Comparison of ENCODE assay signal across 28 cellular contexts in genomic region chr16:85783441-85783840, GRCh38. TPM values are rescaled to one million over a fixed set of nuclear protein-coding genes. Genes with fewer than 3 reads are reported as not detected.
DNase-seq lines count a peak whose midpoint lies in the region; ATAC-seq and TF ChIP-seq lines count a peak whose summit lies in the region.
"Had no signal": no experiment of that assay in that cellular context is flagged by ENCODE, and none has a peak within 500 bp of the region (broad histone marks: within the 10 kb centered on the region; RNA-seq: fewer than 3 reads in every experiment).

No MANE protein-coding gene starts in this region.

- H3K27ac Mint-ChIP-seq in activated naive CD4-positive, alpha-beta T cell treated with anti-CD3 and anti-CD28 coated beads, Interleukin-2, amount 50 U/mL, for 24 hours, result peak overlapping the region; percentile 61
- H3K27ac Mint-ChIP-seq in endothelial cell (ENCODE audit: unreplicated experiment), result peak overlapping the region; percentile 25
- peak overlapping the region; percentile 23 for H3K27ac Mint-ChIP-seq in stimulated activated memory B cell treated with anti-CD40 and anti-IgM and Interleukin-4, amounts not matched to agents 10 μg/mL and 1 μg/mL and 100 μg/mL, for 72 hours

- peaks cover 11% of the 10 kb centered on the region for H3K4me1 Mint-ChIP-seq in activated naive CD4-positive, alpha-beta T cell treated with anti-CD3 and anti-CD28 coated beads, Interleukin-2, amount 50 U/mL, for 24 hours
- peaks cover 9% of the 10 kb centered on the region for H3K4me1 Mint-ChIP-seq in endothelial cell (ENCODE audit: unreplicated experiment)
- peaks cover 9% of the 10 kb centered on the region for H3K4me1 Mint-ChIP-seq in stimulated activated memory B cell treated with anti-CD40 and anti-IgM and Interleukin-4, amounts not matched to agents 10 μg/mL and 1 μg/mL and 100 μg/mL, for 72 hours

- no peak for TF ChIP-seq CTCF in endothelial cell (IDR thresholded peaks at IDR 0.05; ENCODE audit: unreplicated experiment)

- H3K36me3 Mint-ChIP-seq in activated naive CD4-positive, alpha-beta T cell treated with anti-CD3 and anti-CD28 coated beads, Interleukin-2, amount 50 U/mL, for 24 hours, result peaks cover 14% of the 10 kb centered on the region
- peaks cover 45% of the 10 kb centered on the region for H3K36me3 Mint-ChIP-seq in endothelial cell (ENCODE audit: low read depth, unreplicated experiment)
- peaks cover 71% of the 10 kb centered on the region for H3K36me3 Mint-ChIP-seq in stimulated activated memory B cell treated with anti-CD40 and anti-IgM and Interleukin-4, amounts not matched to agents 10 μg/mL and 1 μg/mL and 100 μg/mL, for 72 hours

- DNase-seq in activated naive CD4-positive, alpha-beta T cell treated with Interleukin-2 at 50 U/mL for 16 hours, result no peak
- peak; percentile 19 for DNase-seq in NAMALWA (ENCODE audit: low spot score)
- DNase-seq in endothelial cell (ENCODE audit: low spot score), result no peak
- DNase-seq in GDM1 (lab: John Stamatoyannopoulos, UW), result no peak
- DNase-seq: ACHN; activated CD4-positive, alpha-beta T cell treated with anti-CD3 and anti-CD28 coated beads for 4 hours; activated naive CD4-positive, alpha-beta T cell; activated T-cell treated with anti-CD3 and anti-CD28 coated beads, Interleukin-2, amount 50 U/mL, for 48 hours; BE2C; brain microvascular endothelial cell; esophagus squamous epithelium; foreskin keratinocyte; heart left ventricle; islet precursor cell; Kasumi-1; left ventricle myocardium inferior; NCI-H1436 treated with DMSO at 0.1 percent for 48 hours; NCI-H2081 treated with DMSO at 0.1 percent for 48 hours; NCI-H345; NCI-H748 treated with DMSO at 0.1 percent for 48 hours; ovary; retina; small intestine; stimulated activated naive CD8-positive, alpha-beta T cell treated with anti-CD3 and anti-CD28 coated beads, Interleukin-15, amount 100 ng/mL, for 72 hours had no signal

- no peak overlapping the region for H3K4me3 Mint-ChIP-seq in activated naive CD4-positive, alpha-beta T cell treated with anti-CD3 and anti-CD28 coated beads, Interleukin-2, amount 50 U/mL, for 24 hours
- H3K4me3 Mint-ChIP-seq in endothelial cell (ENCODE audit: unreplicated experiment), result peak overlapping the region; percentile 44
- H3K4me3 Mint-ChIP-seq in stimulated activated memory B cell treated with anti-CD40 and anti-IgM and Interleukin-4, amounts not matched to agents 10 μg/mL and 1 μg/mL and 100 μg/mL, for 72 hours, result no peak overlapping the region
- H3K4me3 Mint-ChIP-seq: stimulated activated naive CD8-positive, alpha-beta T cell treated with anti-CD3 and anti-CD28 coated beads, Interleukin-15, amount 100 ng/mL, for 72 hours had no signal

- no peaks in the 10 kb centered on the region for H3K9me3 Mint-ChIP-seq in activated naive CD4-positive, alpha-beta T cell treated with anti-CD3 and anti-CD28 coated beads, Interleukin-2, amount 50 U/mL, for 24 hours
- no peaks in the 10 kb centered on the region for H3K9me3 Mint-ChIP-seq in endothelial cell (ENCODE audit: unreplicated experiment)
- no peaks in the 10 kb centered on the region for H3K9me3 Mint-ChIP-seq in stimulated activated memory B cell treated with anti-CD40 and anti-IgM and Interleukin-4, amounts not matched to agents 10 μg/mL and 1 μg/mL and 100 μg/mL, for 72 hours
- H3K9me3 Mint-ChIP-seq: stimulated activated naive CD8-positive, alpha-beta T cell treated with anti-CD3 and anti-CD28 coated beads, Interleukin-15, amount 100 ng/mL, for 72 hours had no signal

- ATAC-seq in stimulated activated memory B cell treated with anti-CD40 and anti-IgM and Interleukin-4, amounts not matched to agents 10 μg/mL and 1 μg/mL and 100 μg/mL, for 72 hours, result no peak
- no peak for ATAC-seq in GM19467 (IDR thresholded peaks at IDR 0.05; ENCODE audit: unreplicated experiment)
- ATAC-seq in GM19455 (IDR thresholded peaks at IDR 0.05; ENCODE audit: unreplicated experiment), result no peak
- ATAC-seq: foreskin keratinocyte; stimulated activated naive CD8-positive, alpha-beta T cell treated with anti-CD3 and anti-CD28 coated beads, Interleukin-15, amount 100 ng/mL, for 72 hours had no signal

- no peaks in the 10 kb centered on the region for H3K27me3 Mint-ChIP-seq in activated naive CD4-positive, alpha-beta T cell treated with anti-CD3 and anti-CD28 coated beads, Interleukin-2, amount 50 U/mL, for 24 hours
- H3K27me3 Mint-ChIP-seq in endothelial cell (ENCODE audit: unreplicated experiment), result peaks cover 2% of the 10 kb centered on the region
- no peaks in the 10 kb centered on the region for H3K27me3 Mint-ChIP-seq in stimulated activated memory B cell treated with anti-CD40 and anti-IgM and Interleukin-4, amounts not matched to agents 10 μg/mL and 1 μg/mL and 100 μg/mL, for 72 hours
- H3K27me3 Mint-ChIP-seq: stimulated activated naive CD8-positive, alpha-beta T cell treated with anti-CD3 and anti-CD28 coated beads, Interleukin-15, amount 100 ng/mL, for 72 hours had no signal

RNA-seq across cellular contexts. Expression of gene EMC8, which starts 15.9 kb away (rescaled TPM):
- total RNA-seq in endothelial cell (ENCODE audit: unreplicated experiment), result 42.7 TPM

RNA-seq across cellular contexts. Expression of gene COX4I1, which starts 16.1 kb away (rescaled TPM):
- total RNA-seq in endothelial cell (ENCODE audit: unreplicated experiment), result 552 TPM

RNA-seq across cellular contexts. Expression of gene C16orf74, which starts 32.5 kb away (rescaled TPM):
- 0.64 TPM for total RNA-seq in endothelial cell (ENCODE audit: unreplicated experiment)
